Comparison of ENCODE assay signal across 25 cellular contexts in the genomic region with DNA sequence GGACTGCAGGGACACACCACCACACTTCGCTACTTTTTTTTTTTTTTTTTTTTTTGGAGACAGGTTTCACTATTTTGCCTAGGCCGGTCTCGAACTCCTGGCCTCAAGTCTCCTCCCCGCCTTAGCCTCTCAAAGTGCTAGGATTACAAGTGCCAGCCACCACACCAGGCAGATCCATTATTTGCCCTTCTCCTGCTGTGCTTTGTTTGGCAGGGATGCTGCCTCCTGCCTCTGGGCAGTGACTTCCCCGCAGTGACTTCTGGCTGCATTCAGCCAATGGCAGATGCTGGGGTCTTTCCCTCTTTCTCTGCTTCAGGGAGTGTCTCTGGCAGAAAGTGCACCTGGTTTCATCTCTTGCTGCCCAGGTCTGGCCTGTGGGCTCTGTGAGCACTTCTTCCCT. TPM values are rescaled to one million over a fixed set of nuclear protein-coding genes. Genes with fewer than 3 reads are reported as not detected.
DNase-seq lines count a peak whose midpoint lies in the region; ATAC-seq lines count a peak whose summit lies in the region.
"Had no signal": no experiment of that assay in that cellular context is flagged by ENCODE, and none has a peak within 500 bp of the region (broad histone marks: within the 10 kb centered on the region; RNA-seq: fewer than 3 reads in every experiment).

No MANE protein-coding gene starts in this region.

- H3K9me3 Mint-ChIP-seq in stimulated activated naive CD8-positive, alpha-beta T cell treated with anti-CD3 and anti-CD28 coated beads, Interleukin-15, Interleukin-2, amounts not matched to agents 100 ng/mL and 50 ng/mL, for 24 hours: no peaks in the 10 kb centered on the region
- no peaks in the 10 kb centered on the region for H3K9me3 Mint-ChIP-seq in naive B cell
- H3K9me3 Mint-ChIP-seq: activated naive CD8-positive, alpha-beta T cell treated with anti-CD3 and anti-CD28 coated beads, Interleukin-2, amount 10 ng/mL, durations not matched to agents 7 days and 5 days; neural progenitor cell had no signal

- ATAC-seq in stimulated activated naive CD8-positive, alpha-beta T cell treated with anti-CD3 and anti-CD28 coated beads, Interleukin-15, Interleukin-2, amounts not matched to agents 100 U/mL and 50 U/mL, for 24 hours: no peak
- ATAC-seq in naive B cell (ENCODE audit: low read depth in 2 of 2): no peak
- ATAC-seq: activated CD4-positive, CD25-positive, alpha-beta regulatory T cell treated with anti-CD3 and anti-CD28 coated beads, Interleukin-2, amount 50 U/mL, for 24 hours; gastroesophageal sphincter; mucosa of descending colon; Right ventricle myocardium inferior had no signal

- H3K27me3 Mint-ChIP-seq in stimulated activated naive CD8-positive, alpha-beta T cell treated with anti-CD3 and anti-CD28 coated beads, Interleukin-15, Interleukin-2, amounts not matched to agents 100 ng/mL and 50 ng/mL, for 24 hours: no peaks in the 10 kb centered on the region
- H3K27me3 Mint-ChIP-seq in naive B cell: no peaks in the 10 kb centered on the region
- H3K27me3 Mint-ChIP-seq: activated naive CD8-positive, alpha-beta T cell treated with anti-CD3 and anti-CD28 coated beads, Interleukin-2, amount 10 ng/mL, durations not matched to agents 7 days and 5 days had no signal

- DNase-seq in stimulated activated naive CD8-positive, alpha-beta T cell treated with anti-CD3 and anti-CD28 coated beads, Interleukin-15, Interleukin-2, amounts not matched to agents 100 U/mL and 50 U/mL, for 24 hours: no peak
- DNase-seq in NCI-H446 treated with DMSO at 0.1 percent for 48 hours (lab: John Stamatoyannopoulos, UW) (peak; percentile 38), naive B cell (no peak), NCI-H2171 (lab: John Stamatoyannopoulos, UW) (no peak), DMS53 treated with DMSO at 0.1 percent for 48 hours (lab: John Stamatoyannopoulos, UW; ENCODE audit: unreplicated experiment) (no peak)
- DNase-seq in stimulated activated CD4-positive, alpha-beta T cell treated with anti-CD3 and anti-CD28 coated beads, Interleukin-12 subunit alpha, Interleukin-12 subunit beta, amount 100 ng/mL, for 4 hours: no peak
- DNase-seq: activated naive CD8-positive, alpha-beta T cell treated with anti-CD3 and anti-CD28 coated beads, Interleukin-2, amount 10 ng/mL, durations not matched to agents 7 days and 5 days; aorta; DND-41; mucosa of descending colon; NCI-H1694 treated with DMSO at 0.1 percent for 48 hours; NCI-H524; PC-9; posterior cingulate gyrus; SK-N-SH; small intestine; stimulated activated CD4-positive, alpha-beta T cell treated with anti-CD3 and anti-CD28 coated beads, Interleukin-1b, Interleukin-23, amount 100 ng/mL, for 48 hours; stomach; T-helper 2 cell; thyroid gland had no signal

- peak overlapping the region; percentile 48 for H3K27ac Mint-ChIP-seq in stimulated activated naive CD8-positive, alpha-beta T cell treated with anti-CD3 and anti-CD28 coated beads, Interleukin-15, Interleukin-2, amounts not matched to agents 100 ng/mL and 50 ng/mL, for 24 hours
- peak overlapping the region in 5 of 6 donors; percentile 4 to 79 (median 38) for H3K27ac Mint-ChIP-seq in naive B cell
- H3K27ac Mint-ChIP-seq: activated naive CD8-positive, alpha-beta T cell treated with anti-CD3 and anti-CD28 coated beads, Interleukin-2, amount 10 ng/mL, durations not matched to agents 7 days and 5 days; neural progenitor cell had no signal

- H3K4me1 Mint-ChIP-seq in stimulated activated naive CD8-positive, alpha-beta T cell treated with anti-CD3 and anti-CD28 coated beads, Interleukin-15, Interleukin-2, amounts not matched to agents 100 ng/mL and 50 ng/mL, for 24 hours (ENCODE audit: low read depth): peaks cover 28% of the 10 kb centered on the region
- peaks cover 4 to 28% (median 23%) of the 10 kb centered on the region in 3 donors for H3K4me1 Mint-ChIP-seq in naive B cell

- H3K4me3 Mint-ChIP-seq in stimulated activated naive CD8-positive, alpha-beta T cell treated with anti-CD3 and anti-CD28 coated beads, Interleukin-15, Interleukin-2, amounts not matched to agents 100 ng/mL and 50 ng/mL, for 24 hours: no peak overlapping the region
- peak overlapping the region in 1 of 8 donors; percentile 41 for H3K4me3 Mint-ChIP-seq in naive B cell
- H3K4me3 Mint-ChIP-seq: activated naive CD8-positive, alpha-beta T cell treated with anti-CD3 and anti-CD28 coated beads, Interleukin-2, amount 10 ng/mL, durations not matched to agents 7 days and 5 days; neural progenitor cell had no signal

- no peaks in the 10 kb centered on the region for H3K36me3 Mint-ChIP-seq in stimulated activated naive CD8-positive, alpha-beta T cell treated with anti-CD3 and anti-CD28 coated beads, Interleukin-15, Interleukin-2, amounts not matched to agents 100 ng/mL and 50 ng/mL, for 24 hours (ENCODE audit: low read depth)
- H3K36me3 Mint-ChIP-seq in naive B cell: no peaks in the 10 kb centered on the region
- H3K36me3 Mint-ChIP-seq: activated naive CD8-positive, alpha-beta T cell treated with anti-CD3 and anti-CD28 coated beads, Interleukin-2, amount 10 ng/mL, durations not matched to agents 7 days and 5 days; neural progenitor cell had no signal

RNA-seq across cellular contexts. Expression of a gene that starts 6.7 kb away (rescaled TPM):
- under 1 TPM in 5 of 6 donors, not detected in 1; 0.17 to 0.72 (median 0.28) TPM for polyA plus RNA-seq in naive B cell (ENCODE audit: low read depth in 6 of 6)

RNA-seq across cellular contexts. Expression of a gene that starts 36.4 kb away (rescaled TPM):
- polyA plus RNA-seq in naive B cell (ENCODE audit: low read depth in 6 of 6): 1 to 10 TPM in 4 of 6 donors, under 1 TPM in 2; 0.76 to 2.8 (median 1.4) TPM

RNA-seq across cellular contexts. Expression of a gene that starts 49.9 kb away (rescaled TPM):
- polyA plus RNA-seq in naive B cell (ENCODE audit: low read depth in 6 of 6): 100 to 1,000 TPM; 130 to 190 (median 161) TPM
